In the genomic region with DNA sequence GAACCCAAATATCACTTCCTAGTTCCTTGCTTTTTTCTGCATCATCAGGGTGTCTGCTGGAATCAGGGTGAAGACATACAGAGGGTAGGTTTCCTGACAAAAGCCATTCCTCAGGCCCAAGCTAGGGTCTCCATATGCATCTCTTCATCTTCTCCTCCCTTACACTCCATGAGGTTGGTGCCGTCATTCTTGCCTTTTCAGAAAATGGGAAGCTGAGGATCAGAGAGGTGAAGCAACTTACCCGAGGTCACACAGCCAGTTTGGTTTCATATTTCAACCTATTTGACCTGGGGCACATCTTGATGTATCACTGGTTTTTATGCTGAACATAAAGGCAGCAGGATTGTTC, we compare ENCODE assay signal across 14 cellular contexts. TPM values are rescaled to one million over a fixed set of nuclear protein-coding genes. Genes with fewer than 3 reads are reported as not detected.
DNase-seq lines count a peak whose midpoint lies in the region; ATAC-seq, FAIRE-seq and TF ChIP-seq lines count a peak whose summit lies in the region.
"Had no signal": no experiment of that assay in that cellular context is flagged by ENCODE, and none has a peak within 500 bp of the region (broad histone marks: within the 10 kb centered on the region; RNA-seq: fewer than 3 reads in every experiment).

No MANE protein-coding gene starts in this region.

- no TSS peak for BruUV-seq in K562 (replicated peaks; lab: Mats Ljungman, UMichigan)

- H3K9me1 ChIP-seq in K562 (ENCODE audit: control insufficient read depth, insufficient read depth, low read length): peaks cover 2% of the 10 kb centered on the region

- H3K4me2 ChIP-seq in K562 (ENCODE audit: insufficient read depth, low read length) (no peak overlapping the region), hepatocyte (peak overlapping the region; percentile 10)

- POLR2A ChIA-PET in HEK293 (lab: Yijun Ruan, JAX): no interaction called here
- POLR2A ChIA-PET in K562 (lab: Yijun Ruan, JAX): no interaction called here

- TF ChIP-seq CTCF in HEK293 (tag by site-specific recombination; IDR thresholded peaks at IDR 0.05): no peak
- TF ChIP-seq CTCF in K562 (IDR thresholded peaks at IDR 0.05 in 2 of 3, conservative IDR thresholded peaks at IDR 0.05 in 1 of 3; ENCODE audit: insufficient read depth in 2 of 3, low read depth in 1 of 3, low read length in 3 of 3): no peak
- TF ChIP-seq CTCF in hepatocyte (IDR thresholded peaks at IDR 0.05; ENCODE audit: poor library complexity): no peak
- no peak for TF ChIP-seq CTCF in transverse colon (IDR thresholded peaks at IDR 0.05)
- TF ChIP-seq CTCF in colonic mucosa (IDR thresholded peaks at IDR 0.05): no peak

- H4K20me1 ChIP-seq in K562 (replicated peaks; ENCODE audit: control insufficient read depth, insufficient read depth, low read length) (peaks cover 8% of the 10 kb centered on the region), hepatocyte (ENCODE audit: insufficient read depth, poor library complexity, severe bottlenecking) (no peaks in the 10 kb centered on the region)

- H3K27me3 ChIP-seq in K562 (ENCODE audit: control insufficient read depth in 2 of 2, insufficient read depth in 2 of 2, low read length in 2 of 2) (peaks cover 0 to 6% of the 10 kb centered on the region in 2 experiments; a peak in 1 of 5 replicates), hepatocyte (peaks cover 3% of the 10 kb centered on the region), transverse colon (no peaks in the 10 kb centered on the region), colonic mucosa (no peaks in the 10 kb centered on the region)

- no peak for TF ChIP-seq POLR2A in K562 (conservative IDR thresholded peaks at IDR 0.05)
- TF ChIP-seq POLR2A in transverse colon (IDR thresholded peaks at IDR 0.05): no peak

- in situ Hi-C loops in K562 (cut with MboI) (no loop called here), transverse colon (cut with MboI; ENCODE audit: low pct_ligation_motif_present in 1 of 4, low pct_unique_long_range_greater_than_20kb in 1 of 4, low sequenced_read_pairs in 3 of 4) (no loop called here)

- no peak for FAIRE-seq in K562 (lab: Jason Lieb, UNC)
- FAIRE-seq: A204.1, GM12892 had no signal

- intact Hi-C loops in K562 (cut with micrococcal nuclease): no loop called here
- intact Hi-C loops in transverse colon (cut with DNase I; ENCODE audit: low total_unique reads): no loop called here
- intact Hi-C loops in colonic mucosa (cut with DNase I): no loop called here

- TF ChIP-seq EP300 in K562 (IDR thresholded peaks at IDR 0.05; ENCODE audit: low read length) (no peak), transverse colon (IDR thresholded peaks at IDR 0.05; ENCODE audit: low read depth) (no peak)

- H3K79me2 ChIP-seq in K562 (ENCODE audit: control insufficient read depth, insufficient read depth, low read length): no peaks in the 10 kb centered on the region
- no peaks in the 10 kb centered on the region for H3K79me2 ChIP-seq in hepatocyte

- H3K4me1 ChIP-seq in HEK293 (ENCODE audit: control insufficient read depth, insufficient read depth, low read length): peaks cover 3% of the 10 kb centered on the region; the same call in 1 of the 2 replicates
- H3K4me1 ChIP-seq in K562 (replicated peaks in 1 of 2; ENCODE audit: control insufficient read depth in 2 of 2, insufficient read depth in 2 of 2, low read length in 2 of 2): peaks cover 3 to 4% of the 10 kb centered on the region in 2 experiments; a peak in 3 of 5 replicates
- H3K4me1 ChIP-seq in hepatocyte (ENCODE audit: insufficient read depth): peaks cover 15% of the 10 kb centered on the region
- H3K4me1 ChIP-seq in transverse colon: peaks cover 0 to 9% (median 2%) of the 10 kb centered on the region in 4 donors
- no peaks in the 10 kb centered on the region for H3K4me1 ChIP-seq in colonic mucosa

- H2AFZ ChIP-seq in K562 (ENCODE audit: low read depth, low read length): no peak overlapping the region
- H2AFZ ChIP-seq in hepatocyte: no peak overlapping the region
- H2AFZ ChIP-seq: GM23248 had no signal

- 0% methylated on average over 2 of the region's 2 CpGs for WGBS in K562 (ENCODE audit: insufficient coverage, low coverage, missing lambda C conversion rate)
- 83% methylated on average over 2 of the region's 2 CpGs for WGBS in hepatocyte (ENCODE audit: low lambda C conversion rate, missing lambda C conversion rate)
- WGBS in transverse colon (ENCODE audit: low coverage in 1 of 2), 2 donors: 58 to 80% methylated on average over 1 to 2 of the region's 2 CpGs

- DNase-seq in K562 (ENCODE audit: extremely low read depth in 1 of 4, low spot score in 3 of 4): no peak
- no peak for DNase-seq in hepatocyte (ENCODE audit: low spot score)
- no peak for DNase-seq in transverse colon
- DNase-seq in stimulated activated CD4-positive, alpha-beta T cell treated with anti-CD3 and anti-CD28 coated beads, Interleukin-4, amount 100 ng/mL, for 4 hours: no peak
- DNase-seq in colonic mucosa: no peak
- DNase-seq in NCI-H510A (lab: John Stamatoyannopoulos, UW): no peak
- DNase-seq: CD8-positive, alpha-beta memory T cell; DND-41; GDM1; GM23248 had no signal

- H3K36me3 ChIP-seq in HEK293 (ENCODE audit: control insufficient read depth in 2 of 2, insufficient read depth in 1 of 2, low read length in 2 of 2) (no peaks in the 10 kb centered on the region), K562 (ENCODE audit: control insufficient read depth, insufficient read depth, low read length) (no peaks in the 10 kb centered on the region), hepatocyte (replicated peaks; ENCODE audit: insufficient read depth, low read depth) (no peaks in the 10 kb centered on the region), transverse colon (no peaks in the 10 kb centered on the region), colonic mucosa (no peaks in the 10 kb centered on the region)

- H3K9me2 ChIP-seq in hepatocyte (replicated peaks; ENCODE audit: insufficient read depth): no peaks in the 10 kb centered on the region

- CTCF ChIA-PET in HEK293 (lab: Yijun Ruan, JAX) (no interaction called here), K562 (lab: Yijun Ruan, JAX; ENCODE audit: low intra/inter-chr PET ratio) (no interaction called here)

- no peak for ATAC-seq in K562

- H3K4me3 ChIP-seq in HEK293 (ENCODE audit: low read depth, low read length) (no peak overlapping the region), K562 (no peak overlapping the region), hepatocyte (no peak overlapping the region), transverse colon (no peak overlapping the region), colonic mucosa (no peak overlapping the region)
- H3K4me3 ChIP-seq: GM23248 had no signal

- H3K27ac ChIP-seq in HEK293 (ENCODE audit: extremely low read depth, low read depth, low read length) (no peak overlapping the region), K562 (ENCODE audit: extremely low read depth, low read depth, low read length) (no peak overlapping the region), hepatocyte (no peak overlapping the region), transverse colon (peak overlapping the region; percentile 10 to 46 (median 42)), colonic mucosa (no peak overlapping the region)
- H3K27ac ChIP-seq: GM23248 had no signal

- no peak for TF ChIP-seq RAD21 in K562 (CRISPR knock-in tag; conservative IDR thresholded peaks at IDR 0.05 in 1 of 2, IDR thresholded peaks at IDR 0.05 in 1 of 2)

- H3K9ac ChIP-seq in K562 (ENCODE audit: insufficient read depth in 1 of 2, low read depth in 2 of 2, low read length in 2 of 2): no peak overlapping the region
- no peak overlapping the region for H3K9ac ChIP-seq in colonic mucosa (ENCODE audit: low read depth in 2 of 2, low read length in 2 of 2)
- H3K9ac ChIP-seq: GM23248 had no signal

- H3K9me3 ChIP-seq in HEK293 (ENCODE audit: control insufficient read depth, insufficient read depth, low read depth, low read length) (no peaks in the 10 kb centered on the region), K562 (replicated peaks; ENCODE audit: control insufficient read depth, insufficient read depth, low read depth, low read length) (no peaks in the 10 kb centered on the region), hepatocyte (ENCODE audit: low read depth) (no peaks in the 10 kb centered on the region), transverse colon (no peaks in the 10 kb centered on the region), colonic mucosa (no peaks in the 10 kb centered on the region)
- H3K9me3 ChIP-seq: Caco-2 had no signal

TF ChIP-seq in K562, 482 proteins besides CTCF, POLR2A, EP300 and RAD21 (continues in another document):
- TF ChIP-seq ZNF507 (tag; conservative IDR thresholded peaks at IDR 0.05) (no peak), ZFP36 (IDR thresholded peaks at IDR 0.05; ENCODE audit: low read depth, low read length, partially characterized antibody) (peak; percentile 76), KDM1A (IDR thresholded peaks at IDR 0.05) (peak; percentile 40 to 69), ADNP (tag; IDR thresholded peaks at IDR 0.05) (peak; percentile 81), BDP1 (IDR thresholded peaks at IDR 0.05; ENCODE audit: insufficient read depth, insufficient read length) (no peak), BRD9 (IDR thresholded peaks at IDR 0.05; ENCODE audit: low read depth, partially characterized antibody) (peak; percentile 68), SMARCA5 (IDR thresholded peaks at IDR 0.05) (peak; percentile 83), DMBX1 (CRISPR knock-in tag; IDR thresholded peaks at IDR 0.05; ENCODE audit: borderline replicate concordance) (no peak), BCOR (IDR thresholded peaks at IDR 0.05) (peak; percentile 94), NCOR1 (IDR thresholded peaks at IDR 0.05) (no peak)

RNA-seq across cellular contexts. Expression of gene FAM222A, which starts 7.3 kb away (rescaled TPM):
- total RNA-seq in K562 (2011; cell fraction: chromatin; rRNA removed; ENCODE audit: low replicate concordance): 0.21 TPM in 1 of 2 replicates, not detected in the other
- 0.33 and 0.39 TPM in 2 replicates for total RNA-seq in K562 (2011; cell fraction: nucleolus; rRNA removed)
- total RNA-seq in K562 (2011; cell fraction: nucleoplasm; rRNA removed): not detected in 2 replicates
- 0.14 and 0.49 TPM in 2 replicates for total RNA-seq in K562 (2014; rRNA removed)
- 0.06 and 0.07 TPM in 2 replicates for total RNA-seq in K562 (2014; rRNA removed; fragmentation: Illumina TruSeq; extraction: Trizol)
- total RNA-seq in K562 (2015; rRNA removed; fragmentation: Illumina TruSeq; extraction: Trizol): 0.26 and 0.36 TPM in 2 replicates
- 0.29 and 0.83 TPM in 2 replicates for total RNA-seq in K562 (2021)
- polyA plus RNA-seq in K562 (2011; rRNA removed): 0.04 and 0.05 TPM in 2 replicates
- polyA plus RNA-seq in K562 (2011; cell fraction: cytosol; rRNA removed): 0.10 and 0.46 TPM in 2 replicates
- 0.06 and 0.18 TPM in 2 replicates for polyA plus RNA-seq in K562 (2011; cell fraction: nucleus; rRNA removed)
- polyA plus RNA-seq in K562 (2012): 0.35 and 0.40 TPM in 2 replicates
- 0.10 and 0.18 TPM in 2 replicates for polyA plus RNA-seq in K562 (2014; fragmentation: Illumina TruSeq; extraction: Trizol)
- polyA plus RNA-seq in K562 (2014; fragmentation: Nextera tagmentation; extraction: Ambion mirVana): under 1 TPM in 1 of 2 experiments, not detected in 1; 0.03 TPM
- polyA plus RNA-seq in K562 (2014; rRNA removed): 0.11 and 0.36 TPM in 2 replicates
- polyA minus RNA-seq in K562 (2011; rRNA and poly(A)+ RNA removed): 0.06 TPM in 1 of 2 replicates, not detected in the other
- polyA minus RNA-seq in K562 (2011; cell fraction: cytosol; rRNA and poly(A)+ RNA removed): 0.29 TPM in 1 of 2 replicates, not detected in the other
- polyA minus RNA-seq in K562 (2011; cell fraction: nucleus; rRNA and poly(A)+ RNA removed): 0.40 and 0.56 TPM in 2 replicates
- total RNA-seq in hepatocyte: 7.4 and 8.5 TPM in 2 replicates
- polyA plus RNA-seq in hepatocyte: 8.3 and 11.3 TPM in 2 replicates
- 1 to 10 TPM; 1.4 to 3.0 (median 1.8) TPM for total RNA-seq in transverse colon
- 1 to 10 TPM; 3.9 to 5.5 TPM for total RNA-seq in colonic mucosa
- polyA plus RNA-seq: GM23248 had no signal

Comparison
In these comparisons a context has a peak if more than half of its experiments do, and no peak if none do; other contexts are left out.
1. H3K27ac ChIP-seq: peak in transverse colon (4 of 4); none in HEK293 (single experiment), K562 (single experiment), hepatocyte (single experiment) and colonic mucosa (single experiment).